In the genomic region with DNA sequence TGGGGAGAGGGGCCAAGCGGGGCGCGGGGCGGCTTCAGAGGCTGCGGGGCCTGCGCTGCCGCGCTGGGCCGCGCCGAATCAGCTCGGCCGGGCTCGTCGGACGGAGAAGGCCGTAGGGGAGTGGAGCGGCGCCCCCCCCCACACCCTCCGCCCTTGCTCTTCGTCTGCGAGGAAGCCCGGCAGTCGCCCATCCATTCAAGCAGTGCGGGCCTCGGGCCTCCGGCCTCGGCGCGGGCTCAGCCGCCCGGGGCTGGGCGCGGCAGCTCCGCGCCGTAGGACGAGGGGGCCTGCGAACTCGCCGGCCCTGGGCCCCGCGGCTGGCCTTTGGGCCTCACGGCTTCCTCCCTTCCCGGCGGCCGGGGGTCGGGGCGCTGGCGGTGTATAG, we compare ENCODE assay signal across 8 cellular contexts. TPM values are rescaled to one million over a fixed set of nuclear protein-coding genes. Genes with fewer than 3 reads are reported as not detected.
DNase-seq lines count a peak whose midpoint lies in the region; TF ChIP-seq lines count a peak whose summit lies in the region.

No MANE protein-coding gene starts in this region.

- peak overlapping the region; percentile 95 for H3K27ac Mint-ChIP-seq in HFFc6

- in situ Hi-C loops in KBM-7 (cut with MboI; ENCODE audit: low pct_unique_long_range_greater_than_20kb, low sequenced_read_pairs), result no loop called here

- peak overlapping the region; percentile 96 for H3K4me3 Mint-ChIP-seq in HFFc6

- H3K9me3 Mint-ChIP-seq in HFFc6, result no peaks in the 10 kb centered on the region

- TF ChIP-seq CTCF in GM12865 (IDR thresholded peaks at IDR 0.05; ENCODE audit: insufficient read depth, low read depth, low read length, missing control alignments), result no peak
- no peak for TF ChIP-seq CTCF in HFFc6 (IDR thresholded peaks at IDR 0.05)
- no peak for TF ChIP-seq CTCF in RWPE1 (conservative IDR thresholded peaks at IDR 0.05; ENCODE audit: low read depth)
- no peak for TF ChIP-seq CTCF in fibroblast of villous mesenchyme (IDR thresholded peaks at IDR 0.05; ENCODE audit: insufficient read depth, low read depth, low read length)

- no peak for DNase-seq in GM12865 (ENCODE audit: low read depth)
- DNase-seq in HFFc6, result no peak
- DNase-seq in RWPE1 (ENCODE audit: low spot score), result no peak
- DNase-seq in fibroblast of villous mesenchyme (ENCODE audit: low read depth), result no peak
- DNase-seq in retina, result peak; percentile 74
- no peak for DNase-seq in activated effector memory CD4-positive, alpha-beta T cell treated with Interleukin-2 at 50 U/mL for 16 hours
- DNase-seq in KBM-7, result no peak
- no peak for DNase-seq in ureter (ENCODE audit: low spot score)

- no peaks in the 10 kb centered on the region for H3K27me3 Mint-ChIP-seq in HFFc6 (ENCODE audit: insufficient read depth)

- POLR2A ChIA-PET in RWPE1 (lab: Yijun Ruan, JAX; ENCODE audit: low non-redundant PET), result interaction anchor here (0.9 kb wide), 1 partner anchor 23 kb away, joined by 5 read pairs; no protein-coding TSS in a partner anchor

- H3K4me3 ChIP-seq in GM12865 (ENCODE audit: low read depth, low read length) (peak overlapping the region; percentile 82), fibroblast of villous mesenchyme (ENCODE audit: low read depth, low read length) (peak overlapping the region; percentile 77)

- H3K36me3 Mint-ChIP-seq in HFFc6 (ENCODE audit: low read depth), result peaks cover 34% of the 10 kb centered on the region

- CTCF ChIA-PET in RWPE1 (lab: Yijun Ruan, JAX), result interaction anchor here (0.6 kb wide), 1 partner anchor 1321 kb away, joined by 4 read pairs; no protein-coding TSS in a partner anchor

- H3K4me1 Mint-ChIP-seq in HFFc6 (ENCODE audit: low read depth), result peaks cover 80% of the 10 kb centered on the region

- H3K27ac ChIP-seq in RWPE1, result peak overlapping the region; percentile 94

RNA-seq across cellular contexts. Expression of gene CTPS1, which starts 0.6 kb away (rescaled TPM):
- 100 to 1,000 TPM in 1 of 6 experiments, 10 to 100 TPM in 5; 89.3 to 125 (median 91.6) TPM for total RNA-seq in HFFc6 (2021; fragmentation: NEBNext Ultra II Directional; extraction: Animal tissue kit (Norgen Biotek cat#: 25700))
- 42.3 and 48.0 TPM in 2 replicates for total RNA-seq in fibroblast of villous mesenchyme
- 51.0 TPM for total RNA-seq in ureter

RNA-seq across cellular contexts. Expression of gene SLFNL1, which starts 41.5 kb away (rescaled TPM):
- under 1 TPM in 4 of 6 experiments, not detected in 2; 0.07 to 0.17 (median 0.11) TPM for total RNA-seq in HFFc6 (2021; fragmentation: NEBNext Ultra II Directional; extraction: Animal tissue kit (Norgen Biotek cat#: 25700))
- total RNA-seq in fibroblast of villous mesenchyme (under 0.01 and 0.64 TPM in 2 replicates), ureter (0.68 TPM)
